In genomic region chr4:152417648-152418047, GRCh38 we compare ENCODE assay signal across 21 cellular contexts.
"Had no signal": no experiment of that assay in that cellular context is flagged by ENCODE, and none has a peak within 500 bp of the region (broad histone marks: within the 10 kb centered on the region; RNA-seq: fewer than 3 reads in every experiment).

No MANE protein-coding gene starts in this region.

- H3K27ac ChIP-seq: SJSA1, SK-N-MC had no signal

- DNase-seq: KBM-7, MV-4-11, NCI-H1048, NCI-H1105, NCI-H1417 treated with DMSO at 0.1 percent for 48 hours, NCI-H146, NCI-H1694 treated with DMSO at 0.1 percent for 48 hours, NCI-H1930, NCI-H2081, NCI-H2171, NCI-H226, NCI-H446, NCI-H510A, NCI-H524 treated with DMSO at 0.1 percent for 48 hours, NCI-H69, NCI-H774, Right ventricle myocardium superior, RPMI8226, SIG-M5 had no signal

- H3K27me3 ChIP-seq: SJSA1 had no signal

- H3K36me3 ChIP-seq: SJSA1 had no signal

- H3K4me3 ChIP-seq: SJSA1, SK-N-MC had no signal

- H3K9me3 ChIP-seq: SJSA1 had no signal
